In genomic region chr10:70549962-70550845, GRCh38 we compare ENCODE assay signal across 8 cellular contexts.
A peak's percentile ranks its signal among the peaks of the same experiment; 100 is the strongest.
DNase-seq lines count a peak whose midpoint lies in the region; ATAC-seq lines count a peak whose summit lies in the region.

No MANE protein-coding gene starts in this region.

- H3K4me3 Mint-ChIP-seq in memory B cell: no peak overlapping the region

- peak; percentile 74 for DNase-seq in Ammon's horn (ENCODE audit: low spot score)
- peak; percentile 21 for DNase-seq in NCI-H510A (lab: John Stamatoyannopoulos, UW)
- DNase-seq in activated CD4-positive, alpha-beta T cell treated with anti-CD3 and anti-CD28 coated beads, Interleukin-2, amount 50 U/mL, for 4 hours: peak; percentile 62 to 71
- peak; percentile 85 for DNase-seq in ecto neural progenitor cell (ENCODE audit: low spot score)
- peak; percentile 66 to 73 for DNase-seq in memory B cell (ENCODE audit: low spot score in 2 of 2)
- DNase-seq in stimulated activated CD8-positive, alpha-beta memory T cell treated with anti-CD3 and anti-CD28 coated beads, Interleukin-4, amount 100 ng/mL, for 1 hour (ENCODE audit: low read depth in 2 of 2, low spot score in 1 of 2): peak; percentile 46 to 60

- H3K27ac Mint-ChIP-seq in memory B cell: no peak overlapping the region

- ATAC-seq in GM21619 (IDR thresholded peaks at IDR 0.05; ENCODE audit: unreplicated experiment): peak; percentile 5
- peak; percentile 72 for ATAC-seq in memory B cell (ENCODE audit: low read depth)
- no peak for ATAC-seq in GM19351 (IDR thresholded peaks at IDR 0.05; ENCODE audit: unreplicated experiment)

- no peaks in the 10 kb centered on the region for H3K9me3 Mint-ChIP-seq in memory B cell

- no peaks in the 10 kb centered on the region for H3K27me3 Mint-ChIP-seq in memory B cell

- H3K36me3 Mint-ChIP-seq in memory B cell: peaks cover 2% of the 10 kb centered on the region

- H3K4me1 Mint-ChIP-seq in memory B cell: peaks cover 2% of the 10 kb centered on the region

Comparison
In these comparisons a context has a peak if more than half of its experiments do, and no peak if none do; other contexts are left out.
1. DNase-seq: peak in every context shown above with its lines; median percentile 85 in ecto neural progenitor cell; 74 in Ammon's horn; 70 in memory B cell; 66 in activated CD4-positive, alpha-beta T cell treated with anti-CD3 and anti-CD28 coated beads, Interleukin-2, amount 50 U/mL, for 4 hours; 53 in stimulated activated CD8-positive, alpha-beta memory T cell treated with anti-CD3 and anti-CD28 coated beads, Interleukin-4, amount 100 ng/mL, for 1 hour; 21 in NCI-H510A.